19 cellular contexts compared by ENCODE assay signal in genomic region chr11:117794772-117795629, GRCh38. TPM values are rescaled to one million over a fixed set of nuclear protein-coding genes. Genes with fewer than 3 reads are reported as not detected.
DNase-seq lines count a peak whose midpoint lies in the region; ATAC-seq and TF ChIP-seq lines count a peak whose summit lies in the region.
"Had no signal": no experiment of that assay in that cellular context is flagged by ENCODE, and none has a peak within 500 bp of the region (broad histone marks: within the 10 kb centered on the region; RNA-seq: fewer than 3 reads in every experiment).

No MANE protein-coding gene starts in this region.

- peak overlapping the region; percentile 5 for H3K4me3 Mint-ChIP-seq in activated T-cell treated with anti-CD3 and anti-CD28 coated beads, Interleukin-2, amount 50 U/mL, for 4 hours
- H3K4me3 Mint-ChIP-seq in brain, result peak overlapping the region; percentile 81 to 87 (median 85)
- H3K4me3 Mint-ChIP-seq in stimulated activated naive B cell treated with anti-CD40 and anti-IgM and Interleukin-4, amounts not matched to agents 10 μg/mL and 1 μg/mL and 100 μg/mL, for 72 hours, result peak overlapping the region; percentile 30 to 66

- H3K27ac Mint-ChIP-seq in brain, result peak overlapping the region in 4 of 5 experiments; percentile 44 to 96 (median 94)
- peak overlapping the region; percentile 85 for H3K27ac Mint-ChIP-seq in stimulated activated naive B cell treated with anti-CD40 and anti-IgM and Interleukin-4, amounts not matched to agents 10 μg/mL and 1 μg/mL and 100 μg/mL, for 72 hours
- H3K27ac Mint-ChIP-seq: activated T-helper 2 cell treated with anti-CD3 and anti-CD28 coated beads, Interferon-gamma antibody, Interleukin-2, Interleukin-4, amounts not matched to agents 10 μg/mL and 5 μg/mL and 100 μg/mL, durations not matched to agents 14 hours and 24 hours and 36 hours had no signal

- DNase-seq in activated T-cell treated with anti-CD3 and anti-CD28 coated beads, Interleukin-2, amount 50 U/mL, for 4 hours, result no peak
- no peak for DNase-seq in activated T-cell treated with anti-CD3 and anti-CD28 coated beads, Interleukin-2, amount 50 U/mL, for 1 hour
- DNase-seq in iPS-NIHi11 (ENCODE audit: low spot score) (peak; percentile 55), thyroid gland (no peak), NCI-H2029 (lab: John Stamatoyannopoulos, UW) (no peak), SKM-1 treated with dmso at 0.1 percent for 144 hours (lab: John Stamatoyannopoulos, UW; ENCODE audit: unreplicated experiment) (no peak)
- DNase-seq in stimulated activated naive B cell treated with anti-CD40 and anti-IgM and Interleukin-4, amounts not matched to agents 10 μg/mL and 1 μg/mL and 100 μg/mL, for 72 hours, result no peak
- DNase-seq: activated CD4-positive, CD25-positive, alpha-beta regulatory T cell; NCI-H1694 treated with DMSO at 0.1 percent for 48 hours; T-helper 2 cell; upper lobe of right lung had no signal

- H3K27me3 Mint-ChIP-seq in activated T-cell treated with anti-CD3 and anti-CD28 coated beads, Interleukin-2, amount 50 U/mL, for 4 hours (ENCODE audit: low read depth), result peaks cover 69% of the 10 kb centered on the region
- peaks cover 62% of the 10 kb centered on the region for H3K27me3 Mint-ChIP-seq in brain
- H3K27me3 Mint-ChIP-seq in stimulated activated naive B cell treated with anti-CD40 and anti-IgM and Interleukin-4, amounts not matched to agents 10 μg/mL and 1 μg/mL and 100 μg/mL, for 72 hours, result peaks cover 57 to 84% of the 10 kb centered on the region in 2 donors

- no peaks in the 10 kb centered on the region for H3K9me3 ChIP-seq in thyroid gland
- H3K9me3 ChIP-seq: prostate gland, upper lobe of right lung had no signal

- no peaks in the 10 kb centered on the region for H3K36me3 Mint-ChIP-seq in activated T-cell treated with anti-CD3 and anti-CD28 coated beads, Interleukin-2, amount 50 U/mL, for 4 hours (ENCODE audit: insufficient read depth)
- no peaks in the 10 kb centered on the region for H3K36me3 Mint-ChIP-seq in brain
- H3K36me3 Mint-ChIP-seq in stimulated activated naive B cell treated with anti-CD40 and anti-IgM and Interleukin-4, amounts not matched to agents 10 μg/mL and 1 μg/mL and 100 μg/mL, for 72 hours, result peaks cover 1 to 20% of the 10 kb centered on the region in 2 donors

- peaks cover 9% of the 10 kb centered on the region for H3K27me3 ChIP-seq in thyroid gland

- no peaks in the 10 kb centered on the region for H3K36me3 ChIP-seq in thyroid gland
- H3K36me3 ChIP-seq: prostate gland, upper lobe of right lung had no signal

- intact Hi-C loops in thyroid gland (cut with DNase I), result loop anchor here (5.0 kb wide), 1 partner anchor 368 kb away; no protein-coding TSS in a partner anchor

- no peaks in the 10 kb centered on the region for H3K9me3 Mint-ChIP-seq in activated T-cell treated with anti-CD3 and anti-CD28 coated beads, Interleukin-2, amount 50 U/mL, for 4 hours
- H3K9me3 Mint-ChIP-seq in brain, result no peaks in the 10 kb centered on the region
- H3K9me3 Mint-ChIP-seq in stimulated activated naive B cell treated with anti-CD40 and anti-IgM and Interleukin-4, amounts not matched to agents 10 μg/mL and 1 μg/mL and 100 μg/mL, for 72 hours, result no peaks in the 10 kb centered on the region
- H3K9me3 Mint-ChIP-seq: activated T-helper 2 cell treated with anti-CD3 and anti-CD28 coated beads, Interferon-gamma antibody, Interleukin-2, Interleukin-4, amounts not matched to agents 10 μg/mL and 5 μg/mL and 100 μg/mL, durations not matched to agents 14 hours and 24 hours and 36 hours had no signal

- H3K4me3 ChIP-seq in thyroid gland (replicated peaks in 1 of 3), result no peak overlapping the region
- H3K4me3 ChIP-seq: smooth muscle cell, upper lobe of right lung had no signal

- peaks cover 11 to 20% of the 10 kb centered on the region in 2 donors for H3K4me1 ChIP-seq in thyroid gland

- peaks cover 16% of the 10 kb centered on the region for H3K4me1 Mint-ChIP-seq in activated T-cell treated with anti-CD3 and anti-CD28 coated beads, Interleukin-2, amount 50 U/mL, for 4 hours (ENCODE audit: low read depth)
- peaks cover 85% of the 10 kb centered on the region for H3K4me1 Mint-ChIP-seq in brain
- peaks cover 19 to 24% of the 10 kb centered on the region in 2 donors for H3K4me1 Mint-ChIP-seq in stimulated activated naive B cell treated with anti-CD40 and anti-IgM and Interleukin-4, amounts not matched to agents 10 μg/mL and 1 μg/mL and 100 μg/mL, for 72 hours

- no peak for ATAC-seq in activated T-cell treated with anti-CD3 and anti-CD28 coated beads, Interleukin-2, amount 50 U/mL, for 4 hours
- no peak for ATAC-seq in stimulated activated naive B cell treated with anti-CD40 and anti-IgM and Interleukin-4, amounts not matched to agents 10 μg/mL and 1 μg/mL and 100 μg/mL, for 72 hours (replicated peaks)
- ATAC-seq: upper lobe of right lung had no signal

- H3K27ac ChIP-seq in thyroid gland, result no peak overlapping the region
- H3K27ac ChIP-seq: prostate gland, upper lobe of right lung had no signal

- WGBS in thyroid gland, 2 donors, result 62 to 64% methylated on average over 29 of the region's 29 CpGs

- no peak for TF ChIP-seq CTCF in brain (conservative IDR thresholded peaks at IDR 0.05)
- no peak for TF ChIP-seq CTCF in thyroid gland (IDR thresholded peaks at IDR 0.05)

- no peak for TF ChIP-seq POLR2A in thyroid gland (IDR thresholded peaks at IDR 0.05)

RNA-seq across cellular contexts. Expression of gene DSCAML1, which starts 2.0 kb away (rescaled TPM):
- total RNA-seq in activated T-cell treated with anti-CD3 and anti-CD28 coated beads, Interleukin-2, amount 50 U/mL, for 4 hours, result not detected
- polyA plus RNA-seq in brain (ENCODE audit: insufficient read depth, low read depth, low replicate concordance), result 9.6 TPM
- total RNA-seq in thyroid gland, result 1 to 10 TPM in 2 of 4 donors, under 1 TPM in 2; 0.54 to 1.8 (median 0.99) TPM
- total RNA-seq: A172; activated T-helper 2 cell treated with anti-CD3 and anti-CD28 coated beads, Interferon-gamma antibody, Interleukin-2, Interleukin-4, amounts not matched to agents 10 μg/mL and 5 μg/mL and 100 μg/mL, durations not matched to agents 14 hours and 24 hours and 36 hours; chondrocyte; Daoy; MCF 10A had no signal
- polyA plus RNA-seq: smooth muscle cell had no signal

RNA-seq across cellular contexts. Expression of gene FXYD2, which starts 29.5 kb away (rescaled TPM):
- under 1 TPM; 0.63 to 0.66 (median 0.63) TPM for total RNA-seq in activated T-cell treated with anti-CD3 and anti-CD28 coated beads, Interleukin-2, amount 50 U/mL, for 4 hours
- polyA plus RNA-seq in brain (ENCODE audit: insufficient read depth, low read depth, low replicate concordance), result 0.63 TPM
- total RNA-seq in thyroid gland, result 1 to 10 TPM in 3 of 4 donors, under 1 TPM in 1; 0.42 to 2.8 (median 1.5) TPM
- total RNA-seq: A172, chondrocyte, Daoy, MCF 10A, smooth muscle cell had no signal

Comparison
In these comparisons a context has a peak if more than half of its experiments do, and no peak if none do; other contexts are left out.
1. H3K4me3 Mint-ChIP-seq: peak in every context shown above with its lines; median percentile 85 in brain; 48 in stimulated activated naive B cell treated with anti-CD40 and anti-IgM and Interleukin-4, amounts not matched to agents 10 μg/mL and 1 μg/mL and 100 μg/mL, for 72 hours; 5 in activated T-cell treated with anti-CD3 and anti-CD28 coated beads, Interleukin-2, amount 50 U/mL, for 4 hours.